In the genomic region with DNA sequence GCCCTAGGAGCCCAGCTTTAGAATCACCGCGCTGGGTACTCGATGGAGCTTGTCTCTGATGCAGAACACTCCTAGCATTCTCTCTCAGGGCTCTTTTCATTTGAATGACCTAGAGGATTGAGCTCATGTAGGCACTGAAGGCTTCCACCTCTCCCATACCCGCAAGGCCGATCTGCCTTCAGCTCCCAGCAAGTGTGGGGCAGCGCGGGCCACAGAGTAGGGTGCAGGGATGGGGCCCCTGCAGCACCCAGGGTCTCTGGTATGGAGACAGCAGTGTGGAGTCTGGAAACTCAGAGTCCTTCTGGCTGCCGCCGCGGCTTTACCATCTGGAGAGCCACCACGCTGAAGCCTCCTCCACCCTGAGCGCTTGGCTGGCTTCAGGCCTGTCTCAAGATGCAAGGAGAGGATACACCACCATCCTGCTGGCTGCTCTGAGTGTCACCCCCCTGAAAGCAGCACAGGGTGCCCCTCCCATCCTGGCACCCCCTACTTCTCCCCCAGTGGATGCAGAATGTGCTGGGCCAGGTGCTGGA, we compare ENCODE assay signal across 19 cellular contexts. TPM values are rescaled to one million over a fixed set of nuclear protein-coding genes. Genes with fewer than 3 reads are reported as not detected.
DNase-seq lines count a peak whose midpoint lies in the region; ATAC-seq and TF ChIP-seq lines count a peak whose summit lies in the region.
"Had no signal": no experiment of that assay in that cellular context is flagged by ENCODE, and none has a peak within 500 bp of the region (broad histone marks: within the 10 kb centered on the region; RNA-seq: fewer than 3 reads in every experiment).

No MANE protein-coding gene starts in this region.

- TF ChIP-seq CTCF in dorsolateral prefrontal cortex (IDR thresholded peaks at IDR 0.05 in 54 of 56, conservative IDR thresholded peaks at IDR 0.05 in 2 of 56; ENCODE audit: low read depth in 1 of 56, partially characterized antibody in 56 of 56) (no peak), CD14-positive monocyte (IDR thresholded peaks at IDR 0.05) (no peak)

- H3K4me1 Mint-ChIP-seq in activated CD8-positive, alpha-beta T cell treated with anti-CD3 and anti-CD28 coated beads, Interleukin-2, amount 10 ng/mL, durations not matched to agents 7 days and 5 days (ENCODE audit: low read depth), result no peaks in the 10 kb centered on the region
- no peaks in the 10 kb centered on the region for H3K4me1 Mint-ChIP-seq in CD14-positive monocyte
- H3K4me1 Mint-ChIP-seq: CD4-positive, CD25-positive, alpha-beta regulatory T cell; H9 had no signal

- DNase-seq in dorsolateral prefrontal cortex (peak in 5 of 10 donors; percentile 64 to 76 (median 70)), occipital lobe (lab: John Stamatoyannopoulos, UW) (peak; percentile 30), superior temporal gyrus (ENCODE audit: extremely low spot score) (peak; percentile 29), DMS53 (lab: John Stamatoyannopoulos, UW) (no peak), CD14-positive monocyte (ENCODE audit: low spot score) (no peak)
- no peak for DNase-seq in activated CD8-positive, alpha-beta T cell treated with anti-CD3 and anti-CD28 coated beads, Interleukin-2, amount 10 ng/mL, durations not matched to agents 7 days and 5 days
- DNase-seq: C1 segment of cervical spinal cord; Caco-2; CD4-positive, CD25-positive, alpha-beta regulatory T cell; CD8-positive, alpha-beta T cell; DMS153; DMS79; EL; GDM1; GM23248; H9 had no signal

- no peaks in the 10 kb centered on the region for H3K9me3 Mint-ChIP-seq in activated CD8-positive, alpha-beta T cell treated with anti-CD3 and anti-CD28 coated beads, Interleukin-2, amount 10 ng/mL, durations not matched to agents 7 days and 5 days (ENCODE audit: insufficient read depth)
- peaks cover 0 to 3% (median 0%) of the 10 kb centered on the region in 7 donors for H3K9me3 Mint-ChIP-seq in CD14-positive monocyte
- H3K9me3 Mint-ChIP-seq: CD8-positive, alpha-beta T cell had no signal

- H3K36me3 Mint-ChIP-seq in activated CD8-positive, alpha-beta T cell treated with anti-CD3 and anti-CD28 coated beads, Interleukin-2, amount 10 ng/mL, durations not matched to agents 7 days and 5 days (ENCODE audit: low read depth), result no peaks in the 10 kb centered on the region
- H3K36me3 Mint-ChIP-seq in CD14-positive monocyte, result no peaks in the 10 kb centered on the region
- H3K36me3 Mint-ChIP-seq: CD4-positive, CD25-positive, alpha-beta regulatory T cell; CD8-positive, alpha-beta T cell had no signal

- POLR2A ChIA-PET in activated CD8-positive, alpha-beta T cell treated with anti-CD3 and anti-CD28 coated beads, Interleukin-2, amount 10 ng/mL, durations not matched to agents 7 days and 5 days (lab: Charles Lee), result no interaction called here

- H3K27ac ChIP-seq in dorsolateral prefrontal cortex, result peak overlapping the region in 43 of 59 donors; percentile 3 to 88 (median 55)
- H3K27ac ChIP-seq: GM23248 had no signal

- no peak overlapping the region for H3K27ac Mint-ChIP-seq in activated CD8-positive, alpha-beta T cell treated with anti-CD3 and anti-CD28 coated beads, Interleukin-2, amount 10 ng/mL, durations not matched to agents 7 days and 5 days
- H3K27ac Mint-ChIP-seq in CD14-positive monocyte, result no peak overlapping the region
- H3K27ac Mint-ChIP-seq: CD4-positive, CD25-positive, alpha-beta regulatory T cell; CD8-positive, alpha-beta T cell had no signal

- H3K27me3 Mint-ChIP-seq in activated CD8-positive, alpha-beta T cell treated with anti-CD3 and anti-CD28 coated beads, Interleukin-2, amount 10 ng/mL, durations not matched to agents 7 days and 5 days (ENCODE audit: low read depth), result no peaks in the 10 kb centered on the region
- H3K27me3 Mint-ChIP-seq in CD14-positive monocyte (ENCODE audit: low read depth in 3 of 3), result peaks cover 2 to 11% (median 6%) of the 10 kb centered on the region in 3 donors
- H3K27me3 Mint-ChIP-seq: CD4-positive, CD25-positive, alpha-beta regulatory T cell had no signal

- H3K27me3 ChIP-seq in dorsolateral prefrontal cortex, result peaks cover 0 to under 1% (median 0%) of the 10 kb centered on the region in 45 donors

- ATAC-seq in activated CD8-positive, alpha-beta T cell treated with anti-CD3 and anti-CD28 coated beads, Interleukin-2, amount 10 ng/mL, durations not matched to agents 7 days and 5 days, result no peak
- ATAC-seq: CD8-positive, alpha-beta T cell; GM12878; HCT116 had no signal

- H3K4me3 Mint-ChIP-seq in activated CD8-positive, alpha-beta T cell treated with anti-CD3 and anti-CD28 coated beads, Interleukin-2, amount 10 ng/mL, durations not matched to agents 7 days and 5 days, result no peak overlapping the region
- H3K4me3 Mint-ChIP-seq in CD14-positive monocyte, result no peak overlapping the region
- H3K4me3 Mint-ChIP-seq: CD4-positive, CD25-positive, alpha-beta regulatory T cell; CD8-positive, alpha-beta T cell; H9 had no signal

- intact Hi-C loops in dorsolateral prefrontal cortex (cut with DNase I), result no loop called here
- intact Hi-C loops in CD14-positive monocyte (cut with micrococcal nuclease), result no loop called here

- CTCF ChIA-PET in activated CD8-positive, alpha-beta T cell treated with anti-CD3 and anti-CD28 coated beads, Interleukin-2, amount 10 ng/mL, durations not matched to agents 7 days and 5 days (lab: Charles Lee), result no interaction called here

- H3K4me3 ChIP-seq in dorsolateral prefrontal cortex, result no peak overlapping the region
- H3K4me3 ChIP-seq: GM12878, GM23248 had no signal

RNA-seq across cellular contexts. Expression of gene STKLD1, which starts 12.9 kb away (rescaled TPM):
- total RNA-seq in dorsolateral prefrontal cortex, result 1 to 10 TPM; 1.6 to 9.9 (median 5.2) TPM
- total RNA-seq in occipital lobe, result 1.6 TPM
- under 1 TPM; 0.71 to 0.76 TPM for total RNA-seq in activated CD8-positive, alpha-beta T cell treated with anti-CD3 and anti-CD28 coated beads, Interleukin-2, amount 10 ng/mL, durations not matched to agents 7 days and 5 days
- polyA plus RNA-seq in CD14-positive monocyte, result not detected
- total RNA-seq: H1 had no signal

RNA-seq across cellular contexts. Expression of gene SURF4, which starts 13.2 kb away (rescaled TPM):
- total RNA-seq in dorsolateral prefrontal cortex, result 10 to 100 TPM; 55.4 to 99.4 (median 69.8) TPM
- 88.6 TPM for total RNA-seq in occipital lobe
- 100 to 1,000 TPM; 175 to 176 TPM for total RNA-seq in activated CD8-positive, alpha-beta T cell treated with anti-CD3 and anti-CD28 coated beads, Interleukin-2, amount 10 ng/mL, durations not matched to agents 7 days and 5 days
- polyA plus RNA-seq in CD14-positive monocyte, result 100 to 1,000 TPM; 157 to 175 TPM

RNA-seq across cellular contexts. Expression of gene REXO4, which starts 28.7 kb away (rescaled TPM):
- total RNA-seq in dorsolateral prefrontal cortex (10 to 100 TPM; 13.3 to 35.7 (median 24.4) TPM), occipital lobe (15.1 TPM)
- total RNA-seq in activated CD8-positive, alpha-beta T cell treated with anti-CD3 and anti-CD28 coated beads, Interleukin-2, amount 10 ng/mL, durations not matched to agents 7 days and 5 days, result 10 to 100 TPM; 23.6 to 25.7 TPM
- 1 to 10 TPM; 3.0 to 4.2 TPM for polyA plus RNA-seq in CD14-positive monocyte

RNA-seq across cellular contexts. Expression of gene SURF2, which starts 32.7 kb away (rescaled TPM):
- total RNA-seq in dorsolateral prefrontal cortex (10 to 100 TPM; 16.6 to 42.3 (median 26.4) TPM), occipital lobe (9.7 TPM)
- 10 to 100 TPM; 18.4 to 20.7 TPM for total RNA-seq in activated CD8-positive, alpha-beta T cell treated with anti-CD3 and anti-CD28 coated beads, Interleukin-2, amount 10 ng/mL, durations not matched to agents 7 days and 5 days
- polyA plus RNA-seq in CD14-positive monocyte, result 10 to 100 TPM; 17.5 to 24.7 TPM

RNA-seq across cellular contexts. Expression of gene SURF1, which starts 32.8 kb away (rescaled TPM):
- 10 to 100 TPM; 23.9 to 64.2 (median 39.4) TPM for total RNA-seq in dorsolateral prefrontal cortex
- total RNA-seq in occipital lobe, result 11.1 TPM
- 10 to 100 TPM; 37.4 to 39.1 TPM for total RNA-seq in activated CD8-positive, alpha-beta T cell treated with anti-CD3 and anti-CD28 coated beads, Interleukin-2, amount 10 ng/mL, durations not matched to agents 7 days and 5 days
- polyA plus RNA-seq in CD14-positive monocyte, result 100 to 1,000 TPM in 1 of 2 donors, 10 to 100 TPM in 1; 98.4 to 140 TPM

Comparison
In these comparisons a context has a peak if more than half of its experiments do, and no peak if none do; other contexts are left out.
1. DNase-seq: peak in occipital lobe (single experiment) and superior temporal gyrus (single experiment); none in activated CD8-positive, alpha-beta T cell treated with anti-CD3 and anti-CD28 coated beads, Interleukin-2, amount 10 ng/mL, durations not matched to agents 7 days and 5 days (single experiment), DMS53 (single experiment) and CD14-positive monocyte (single experiment).